29 cellular contexts compared by ENCODE assay signal in genomic region chr3:48631516-48632448, GRCh38. TPM values are rescaled to one million over a fixed set of nuclear protein-coding genes. Genes with fewer than 3 reads are reported as not detected.
"Had no signal": no experiment of that assay in that cellular context is flagged by ENCODE, and none has a peak within 500 bp of the region (broad histone marks: within the 10 kb centered on the region; RNA-seq: fewer than 3 reads in every experiment).

No MANE protein-coding gene starts in this region.

- H3K36me3 Mint-ChIP-seq: naive B cell had no signal

- DNase-seq: activated CD4-positive, alpha-beta T cell treated with anti-CD3 and anti-CD28 coated beads, Interleukin-2, amount 10 ng/mL, durations not matched to agents 7 days and 5 days; activated CD4-positive, CD25-positive, alpha-beta regulatory T cell treated with anti-CD3 and anti-CD28 coated beads, Interleukin-2, amount 50 U/mL, for 72 hours; activated CD8-positive, alpha-beta memory T cell treated with anti-CD3 and anti-CD28 coated beads, Interleukin-2, amount 10 ng/mL, durations not matched to agents 7 days and 5 days; activated CD8-positive, alpha-beta T cell treated with anti-CD3 and anti-CD28 coated beads for 36 hours; activated gamma-delta T cell; activated naive CD4-positive, alpha-beta T cell treated with anti-CD3 and anti-CD28 coated beads, Interleukin-2, amount 50 U/mL, for 16 hours; activated T-cell treated with anti-CD3 and anti-CD28 coated beads for 4 hours; cerebellar nuclear complex; foreskin fibroblast; islet precursor cell; left cardiac atrium; mucosa of descending colon; naive B cell; stimulated activated CD4-positive, alpha-beta T cell treated with anti-CD3 and anti-CD28 coated beads, Interleukin-1b, Interleukin-23, amount 100 ng/mL, for 48 hours; substantia nigra; transverse colon; WERI-Rb-1 had no signal

- H3K9me3 ChIP-seq: ascending aorta, heart right ventricle, mucosa of descending colon, pancreas, psoas muscle, transverse colon had no signal

- H3K27me3 Mint-ChIP-seq: activated CD4-positive, alpha-beta T cell treated with anti-CD3 and anti-CD28 coated beads, Interleukin-2, amount 10 ng/mL, durations not matched to agents 7 days and 5 days; activated CD8-positive, alpha-beta memory T cell treated with anti-CD3 and anti-CD28 coated beads, Interleukin-2, amount 10 ng/mL, durations not matched to agents 7 days and 5 days; activated CD8-positive, alpha-beta T cell treated with anti-CD3 and anti-CD28 coated beads for 36 hours; naive B cell; stimulated activated naive CD8-positive, alpha-beta T cell treated with anti-CD3 and anti-CD28 coated beads, Interleukin-15, Interleukin-2, amounts not matched to agents 100 ng/mL and 50 ng/mL, for 24 hours had no signal

- H3K27me3 ChIP-seq: ascending aorta, heart right ventricle, pancreas, transverse colon had no signal

- H3K27ac ChIP-seq: heart right ventricle, pancreas, psoas muscle, skin epidermis, transverse colon, WERI-Rb-1 had no signal

- ATAC-seq: activated CD8-positive, alpha-beta memory T cell treated with anti-CD3 and anti-CD28 coated beads, Interleukin-2, amount 10 ng/mL, durations not matched to agents 7 days and 5 days; activated CD8-positive, alpha-beta T cell treated with anti-CD3 and anti-CD28 coated beads for 36 hours; heart right ventricle; left cardiac atrium; mucosa of descending colon; pancreas; psoas muscle; right cardiac atrium had no signal

- H3K4me3 Mint-ChIP-seq: activated CD4-positive, alpha-beta T cell treated with anti-CD3 and anti-CD28 coated beads, Interleukin-2, amount 10 ng/mL, durations not matched to agents 7 days and 5 days; activated CD8-positive, alpha-beta memory T cell treated with anti-CD3 and anti-CD28 coated beads, Interleukin-2, amount 10 ng/mL, durations not matched to agents 7 days and 5 days; activated CD8-positive, alpha-beta T cell treated with anti-CD3 and anti-CD28 coated beads for 36 hours; stimulated activated naive CD8-positive, alpha-beta T cell treated with anti-CD3 and anti-CD28 coated beads, Interleukin-15, Interleukin-2, amounts not matched to agents 100 ng/mL and 50 ng/mL, for 24 hours had no signal

- H3K4me3 ChIP-seq: ascending aorta, coronary artery, heart right ventricle, mucosa of descending colon, pancreas, psoas muscle, skin epidermis, transverse colon had no signal

- H3K9me3 Mint-ChIP-seq: activated CD4-positive, alpha-beta T cell treated with anti-CD3 and anti-CD28 coated beads, Interleukin-2, amount 10 ng/mL, durations not matched to agents 7 days and 5 days; activated CD8-positive, alpha-beta T cell treated with anti-CD3 and anti-CD28 coated beads for 36 hours; naive B cell; stimulated activated naive CD8-positive, alpha-beta T cell treated with anti-CD3 and anti-CD28 coated beads, Interleukin-15, Interleukin-2, amounts not matched to agents 100 ng/mL and 50 ng/mL, for 24 hours had no signal

- H3K27ac Mint-ChIP-seq: activated CD4-positive, alpha-beta T cell treated with anti-CD3 and anti-CD28 coated beads, Interleukin-2, amount 10 ng/mL, durations not matched to agents 7 days and 5 days; activated CD8-positive, alpha-beta memory T cell treated with anti-CD3 and anti-CD28 coated beads, Interleukin-2, amount 10 ng/mL, durations not matched to agents 7 days and 5 days; activated CD8-positive, alpha-beta T cell treated with anti-CD3 and anti-CD28 coated beads for 36 hours; stimulated activated naive CD8-positive, alpha-beta T cell treated with anti-CD3 and anti-CD28 coated beads, Interleukin-15, Interleukin-2, amounts not matched to agents 100 ng/mL and 50 ng/mL, for 24 hours had no signal

RNA-seq across cellular contexts. Expression of gene TMEM89, which starts 10.2 kb away (rescaled TPM):
- total RNA-seq: ascending aorta, epithelial cell of proximal tubule, fibroblast of lung, heart right ventricle, left cardiac atrium, liver, pancreas, psoas muscle, right cardiac atrium had no signal
- polyA plus RNA-seq: adipose tissue, fibroblast of lung, heart right ventricle, liver, pancreas, psoas muscle, right cardiac atrium had no signal
